Comparison of ENCODE assay signal across 7 cellular contexts in genomic region chr2:231514225-231514950, GRCh38.
DNase-seq lines count a peak whose midpoint lies in the region; ATAC-seq and TF ChIP-seq lines count a peak whose summit lies in the region.

No MANE protein-coding gene starts in this region.

- in situ Hi-C loops in astrocyte of the spinal cord (cut with HindIII; ENCODE audit: low sequenced_read_pairs), result no loop called here

- H3K4me3 ChIP-seq in astrocyte of the spinal cord (ENCODE audit: low read depth, low read length) (peak overlapping the region; percentile 86), retinal pigment epithelial cell (ENCODE audit: low read length) (peak overlapping the region; percentile 72)

- TF ChIP-seq CTCF in astrocyte of the spinal cord (IDR thresholded peaks at IDR 0.05; ENCODE audit: low read depth, low read length) (no peak), retinal pigment epithelial cell (conservative IDR thresholded peaks at IDR 0.05; ENCODE audit: low read depth, low read length) (no peak)

- DNase-seq in NCI-H2029 treated with DMSO at 0.1 percent for 48 hours (lab: John Stamatoyannopoulos, UW) (peak; percentile 92), T1000 (lab: John Stamatoyannopoulos, UW) (peak; percentile 93), astrocyte of the spinal cord (ENCODE audit: low read depth, low spot score) (peak; percentile 97), hypothalamus (lab: John Stamatoyannopoulos, UW) (peak; percentile 71 to 99 (median 95)), retinal pigment epithelial cell (ENCODE audit: low read depth) (peak; percentile 85)

- peak; percentile 99 for ATAC-seq in GM18511 (IDR thresholded peaks at IDR 0.05; ENCODE audit: unreplicated experiment)
- ATAC-seq in HG03025 (IDR thresholded peaks at IDR 0.05; ENCODE audit: low FRiP score, unreplicated experiment), result peak; percentile 99

Comparison
In these comparisons a context has a peak if more than half of its experiments do, and no peak if none do; other contexts are left out.
1. Peak in every context shown above with its lines: DNase-seq, ATAC-seq and H3K4me3 ChIP-seq.